Comparison of ENCODE assay signal across 11 cellular contexts in genomic region chrX:16119353-16120220, GRCh38. TPM values are rescaled to one million over a fixed set of nuclear protein-coding genes. Genes with fewer than 3 reads are reported as not detected.
DNase-seq lines count a peak whose midpoint lies in the region; ATAC-seq and TF ChIP-seq lines count a peak whose summit lies in the region.
"Had no signal": no experiment of that assay in that cellular context is flagged by ENCODE, and none has a peak within 500 bp of the region (broad histone marks: within the 10 kb centered on the region; RNA-seq: fewer than 3 reads in every experiment).

No MANE protein-coding gene starts in this region.

- no peak overlapping the region for H2AFZ ChIP-seq in hepatocyte

- peaks cover 4% of the 10 kb centered on the region for H3K36me3 Mint-ChIP-seq in T-helper 1 cell treated with Interleukin-12 subunit alpha and Interleukin-12 subunit beta and Interleukin-4 antibody, amounts not matched to agents 30 μg/mL and 1 μg/mL, for 36 hours (ENCODE audit: low read depth)
- H3K36me3 Mint-ChIP-seq: brain, T-cell had no signal

- H3K4me1 ChIP-seq in tibial artery (no peaks in the 10 kb centered on the region), hepatocyte (ENCODE audit: insufficient read depth) (no peaks in the 10 kb centered on the region)

- no peaks in the 10 kb centered on the region for H3K9me3 Mint-ChIP-seq in T-helper 1 cell treated with Interleukin-12 subunit alpha and Interleukin-12 subunit beta and Interleukin-4 antibody, amounts not matched to agents 30 μg/mL and 1 μg/mL, for 36 hours
- H3K9me3 Mint-ChIP-seq: T-cell had no signal

- peak overlapping the region; percentile 14 for H3K4me3 Mint-ChIP-seq in T-helper 1 cell treated with Interleukin-12 subunit alpha and Interleukin-12 subunit beta and Interleukin-4 antibody, amounts not matched to agents 30 μg/mL and 1 μg/mL, for 36 hours
- H3K4me3 Mint-ChIP-seq: brain, T-cell had no signal

- ATAC-seq in GM19438 (IDR thresholded peaks at IDR 0.05; ENCODE audit: low read depth, unreplicated experiment) (peak; percentile 86), HG03097 (IDR thresholded peaks at IDR 0.05; ENCODE audit: low FRiP score, unreplicated experiment) (peak; percentile 87)
- ATAC-seq: T-cell had no signal

- H4K20me1 ChIP-seq in hepatocyte (ENCODE audit: insufficient read depth, poor library complexity, severe bottlenecking) = no peaks in the 10 kb centered on the region

- WGBS in hepatocyte (ENCODE audit: low lambda C conversion rate, missing lambda C conversion rate) = 59% methylated on average over 5 of the region's 5 CpGs

- peaks cover 21% of the 10 kb centered on the region for H3K27me3 Mint-ChIP-seq in T-helper 1 cell treated with Interleukin-12 subunit alpha and Interleukin-12 subunit beta and Interleukin-4 antibody, amounts not matched to agents 30 μg/mL and 1 μg/mL, for 36 hours (ENCODE audit: low read depth)

- no peak overlapping the region for H3K4me2 ChIP-seq in hepatocyte

- TF ChIP-seq CTCF in tibial artery (IDR thresholded peaks at IDR 0.05) (no peak), hepatocyte (IDR thresholded peaks at IDR 0.05; ENCODE audit: poor library complexity) (no peak)

- H3K36me3 ChIP-seq in tibial artery = no peaks in the 10 kb centered on the region
- no peaks in the 10 kb centered on the region for H3K36me3 ChIP-seq in hepatocyte (replicated peaks; ENCODE audit: insufficient read depth, low read depth)

- intact Hi-C loops in tibial artery (cut with DNase I; ENCODE audit: low total_unique reads) = no loop called here

- H3K79me2 ChIP-seq in hepatocyte = no peaks in the 10 kb centered on the region

- H3K27ac ChIP-seq in tibial artery = no peak overlapping the region
- no peak overlapping the region for H3K27ac ChIP-seq in hepatocyte

- H3K27ac Mint-ChIP-seq in T-helper 1 cell treated with Interleukin-12 subunit alpha and Interleukin-12 subunit beta and Interleukin-4 antibody, amounts not matched to agents 30 μg/mL and 1 μg/mL, for 36 hours = no peak overlapping the region
- H3K27ac Mint-ChIP-seq: T-cell had no signal

- H3K4me1 Mint-ChIP-seq in T-helper 1 cell treated with Interleukin-12 subunit alpha and Interleukin-12 subunit beta and Interleukin-4 antibody, amounts not matched to agents 30 μg/mL and 1 μg/mL, for 36 hours (ENCODE audit: low read depth) = peaks cover 19% of the 10 kb centered on the region

- H3K4me3 ChIP-seq in GM08714 (ENCODE audit: low read length) = peak overlapping the region; percentile 13; the same call in 1 of the 2 replicates
- H3K4me3 ChIP-seq in tibial artery = no peak overlapping the region
- H3K4me3 ChIP-seq in hepatocyte = no peak overlapping the region

- H3K9me2 ChIP-seq in hepatocyte (replicated peaks; ENCODE audit: insufficient read depth) = no peaks in the 10 kb centered on the region

- no peaks in the 10 kb centered on the region for H3K27me3 ChIP-seq in tibial artery
- no peaks in the 10 kb centered on the region for H3K27me3 ChIP-seq in hepatocyte

- H3K9me3 ChIP-seq in tibial artery (peaks cover 0 to 10% (median 0%) of the 10 kb centered on the region in 3 donors), hepatocyte (ENCODE audit: low read depth) (no peaks in the 10 kb centered on the region)

- DNase-seq in tibial artery = no peak
- DNase-seq in dedifferentiated amniotic fluid mesenchymal stem cell (ENCODE audit: extremely low spot score) = no peak
- no peak for DNase-seq in hepatocyte (ENCODE audit: low spot score)
- DNase-seq in NCI-H748 treated with DMSO at 0.1 percent for 48 hours (lab: John Stamatoyannopoulos, UW) = no peak
- DNase-seq: Calu3, T-cell had no signal

RNA-seq across cellular contexts. Expression of gene GRPR, which starts 3.8 kb away (rescaled TPM):
- total RNA-seq in hepatocyte = 3.7 and 6.1 TPM in 2 replicates
- 3.8 and 4.7 TPM in 2 replicates for polyA plus RNA-seq in hepatocyte

RNA-seq across cellular contexts. Expression of gene MAGEB17, which starts 47.7 kb away (rescaled TPM):
- 0.20 TPM in 1 of 2 replicates, not detected in the other for total RNA-seq in hepatocyte
- 0.29 TPM in 1 of 2 replicates, not detected in the other for polyA plus RNA-seq in hepatocyte
- total RNA-seq: Calu3, T-cell had no signal
